In the genomic region with DNA sequence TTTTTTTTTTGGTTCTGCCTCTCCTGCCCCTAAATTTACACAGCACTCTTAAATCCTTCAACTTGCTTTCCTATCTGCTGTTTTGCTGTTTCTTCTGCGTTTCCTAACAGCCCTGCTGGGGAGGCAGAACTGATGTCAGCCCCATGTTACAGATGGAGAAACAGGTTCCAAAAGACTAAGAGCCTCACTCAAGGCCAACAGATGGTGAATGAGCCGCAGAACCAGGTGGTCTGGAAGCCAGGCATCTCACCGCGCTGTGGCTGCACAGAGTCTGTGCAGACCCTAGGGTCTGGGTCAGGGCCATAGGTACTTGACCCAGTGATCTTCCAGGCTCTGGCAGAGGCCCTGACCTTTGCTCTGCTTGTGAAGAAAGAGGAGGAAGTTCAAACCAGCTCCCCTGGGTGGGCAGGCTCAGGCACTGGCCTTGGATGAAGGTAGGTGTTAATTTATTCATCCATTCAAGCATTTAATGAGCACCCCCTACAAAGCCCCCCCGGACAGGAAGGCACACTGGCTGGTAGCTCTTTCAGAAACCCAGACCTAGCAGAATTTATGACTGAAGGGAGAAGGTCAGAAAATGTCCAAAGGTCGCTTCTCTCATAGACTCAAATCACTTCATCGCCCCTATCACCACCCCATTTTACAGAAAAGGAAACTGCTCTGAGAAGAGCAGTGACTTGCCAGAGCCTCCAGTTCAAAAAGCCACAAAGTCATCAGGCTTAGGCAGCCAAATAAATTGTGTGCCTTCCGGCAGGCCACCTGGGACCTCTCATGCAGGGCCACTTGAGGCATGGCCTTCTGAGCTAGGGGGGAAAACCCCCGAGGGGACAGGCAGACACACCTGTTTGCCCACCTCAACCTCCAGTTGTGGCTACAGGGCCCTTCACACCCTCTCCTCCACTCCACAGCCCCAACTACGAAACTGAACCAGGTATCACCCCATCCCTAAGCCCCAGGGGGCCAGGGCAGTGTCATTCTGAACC, we compare ENCODE assay signal across 9 cellular contexts. TPM values are rescaled to one million over a fixed set of nuclear protein-coding genes. Genes with fewer than 3 reads are reported as not detected.
DNase-seq lines count a peak whose midpoint lies in the region; ATAC-seq and TF ChIP-seq lines count a peak whose summit lies in the region.
"Had no signal": no experiment of that assay in that cellular context is flagged by ENCODE, and none has a peak within 500 bp of the region (broad histone marks: within the 10 kb centered on the region; RNA-seq: fewer than 3 reads in every experiment).

No MANE protein-coding gene starts in this region.

- no TSS peak for BruUV-seq in Calu3 (replicated peaks; lab: Mats Ljungman, UMichigan)

- H3K9me3 ChIP-seq in HUES48 (ENCODE audit: control insufficient read depth, insufficient read depth, low read length): no peaks in the 10 kb centered on the region
- H3K9me3 ChIP-seq: SJCRH30 had no signal

- CTCF ChIA-PET in Calu3 (lab: Charles Lee): interaction anchor here (0.5 to 0.8 kb wide), 3 partner anchors 17 to 711 kb away, joined by 3 to 6 read pairs (median 4); partner anchors contain the start of gene TKT

- peak overlapping the region; percentile 59 for H3K4me3 Mint-ChIP-seq in Calu3 (ENCODE audit: low read depth, unreplicated experiment)
- no peak overlapping the region for H3K4me3 Mint-ChIP-seq in activated T-helper 1 cell treated with anti-CD3 and anti-CD28 coated beads, Interleukin-12 subunit alpha, Interleukin-12 subunit beta, Interleukin-2, Interleukin-4 antibody, amounts not matched to agents 30 ng/mL and 10 ng/mL and 1 ng/mL, durations not matched to agents 14 hours and 24 hours and 36 hours
- H3K4me3 Mint-ChIP-seq in endothelial cell (ENCODE audit: unreplicated experiment): no peak overlapping the region

- TF ChIP-seq CTCF in Calu3 (IDR thresholded peaks at IDR 0.05; ENCODE audit: unreplicated experiment) (no peak), endothelial cell (IDR thresholded peaks at IDR 0.05; ENCODE audit: unreplicated experiment) (no peak)

- ATAC-seq in GM19397 (IDR thresholded peaks at IDR 0.05; ENCODE audit: unreplicated experiment): peak; percentile 41
- peak; percentile 2 for ATAC-seq in left colon

- H3K36me3 Mint-ChIP-seq in Calu3 (ENCODE audit: insufficient read depth, unreplicated experiment): peaks cover 32% of the 10 kb centered on the region
- no peaks in the 10 kb centered on the region for H3K36me3 Mint-ChIP-seq in activated T-helper 1 cell treated with anti-CD3 and anti-CD28 coated beads, Interleukin-12 subunit alpha, Interleukin-12 subunit beta, Interleukin-2, Interleukin-4 antibody, amounts not matched to agents 30 ng/mL and 10 ng/mL and 1 ng/mL, durations not matched to agents 14 hours and 24 hours and 36 hours (ENCODE audit: low read depth)
- H3K36me3 Mint-ChIP-seq in endothelial cell (ENCODE audit: low read depth, unreplicated experiment): no peaks in the 10 kb centered on the region

- peaks cover 16% of the 10 kb centered on the region for H3K27me3 ChIP-seq in HUES48 (ENCODE audit: control insufficient read depth, insufficient read depth, low read length)
- H3K27me3 ChIP-seq: SJCRH30 had no signal

- no peak overlapping the region for H3K4me3 ChIP-seq in HUES48 (ENCODE audit: low read depth, low read length)
- H3K4me3 ChIP-seq: SJCRH30 had no signal

- peaks cover 10% of the 10 kb centered on the region for H3K36me3 ChIP-seq in HUES48 (ENCODE audit: control insufficient read depth, insufficient read depth, low read length)
- H3K36me3 ChIP-seq: SJCRH30 had no signal

- intact Hi-C loops in Calu3 (cut with micrococcal nuclease; ENCODE audit: unreplicated experiment): no loop called here
- intact Hi-C loops in left colon (cut with DNase I, micrococcal nuclease): no loop called here
- intact Hi-C loops in activated T-helper 1 cell treated with anti-CD3 and anti-CD28 coated beads, Interleukin-12 subunit alpha, Interleukin-12 subunit beta, Interleukin-2, Interleukin-4 antibody, amounts not matched to agents 30 ng/mL and 10 ng/mL and 1 ng/mL, durations not matched to agents 14 hours and 24 hours and 36 hours (cut with micrococcal nuclease): no loop called here

- H3K27me3 Mint-ChIP-seq in Calu3 (ENCODE audit: unreplicated experiment): no peaks in the 10 kb centered on the region
- H3K27me3 Mint-ChIP-seq in activated T-helper 1 cell treated with anti-CD3 and anti-CD28 coated beads, Interleukin-12 subunit alpha, Interleukin-12 subunit beta, Interleukin-2, Interleukin-4 antibody, amounts not matched to agents 30 ng/mL and 10 ng/mL and 1 ng/mL, durations not matched to agents 14 hours and 24 hours and 36 hours (ENCODE audit: insufficient read depth): peaks cover 54% of the 10 kb centered on the region
- H3K27me3 Mint-ChIP-seq in endothelial cell (ENCODE audit: unreplicated experiment): peaks cover 13% of the 10 kb centered on the region

- H3K9ac ChIP-seq in HUES48 (ENCODE audit: low read depth, low read length): no peak overlapping the region

- H3K27ac Mint-ChIP-seq in Calu3 (ENCODE audit: unreplicated experiment) (peak overlapping the region; percentile 83), endothelial cell (ENCODE audit: unreplicated experiment) (no peak overlapping the region)
- no peak overlapping the region for H3K27ac Mint-ChIP-seq in activated T-helper 1 cell treated with anti-CD3 and anti-CD28 coated beads, Interleukin-12 subunit alpha, Interleukin-12 subunit beta, Interleukin-2, Interleukin-4 antibody, amounts not matched to agents 30 ng/mL and 10 ng/mL and 1 ng/mL, durations not matched to agents 14 hours and 24 hours and 36 hours

- no peak for DNase-seq in Calu3
- DNase-seq in left colon: peak in 1 of 2 donors; percentile 28
- DNase-seq in inferior parietal cortex (ENCODE audit: extremely low spot score): no peak
- DNase-seq in activated T-helper 1 cell treated with anti-CD3 and anti-CD28 coated beads, Interleukin-12 subunit alpha, Interleukin-12 subunit beta, Interleukin-2, Interleukin-4 antibody, amounts not matched to agents 30 ng/mL and 10 ng/mL and 1 ng/mL, durations not matched to agents 14 hours and 24 hours and 36 hours (ENCODE audit: low spot score): no peak
- no peak for DNase-seq in DMS79 treated with DMSO at 0.1 percent for 48 hours (lab: John Stamatoyannopoulos, UW)
- no peak for DNase-seq in endothelial cell (ENCODE audit: low spot score)

- H3K9me3 Mint-ChIP-seq in Calu3 (ENCODE audit: low read depth, unreplicated experiment) (no peaks in the 10 kb centered on the region), endothelial cell (ENCODE audit: unreplicated experiment) (no peaks in the 10 kb centered on the region)
- no peaks in the 10 kb centered on the region for H3K9me3 Mint-ChIP-seq in activated T-helper 1 cell treated with anti-CD3 and anti-CD28 coated beads, Interleukin-12 subunit alpha, Interleukin-12 subunit beta, Interleukin-2, Interleukin-4 antibody, amounts not matched to agents 30 ng/mL and 10 ng/mL and 1 ng/mL, durations not matched to agents 14 hours and 24 hours and 36 hours

- H3K4me1 ChIP-seq in HUES48 (ENCODE audit: control insufficient read depth, insufficient read depth, low read length): peaks cover 24% of the 10 kb centered on the region
- H3K4me1 ChIP-seq: SJCRH30 had no signal

- H3K4me1 Mint-ChIP-seq in Calu3 (ENCODE audit: low read depth, unreplicated experiment): peaks cover 58% of the 10 kb centered on the region
- H3K4me1 Mint-ChIP-seq in activated T-helper 1 cell treated with anti-CD3 and anti-CD28 coated beads, Interleukin-12 subunit alpha, Interleukin-12 subunit beta, Interleukin-2, Interleukin-4 antibody, amounts not matched to agents 30 ng/mL and 10 ng/mL and 1 ng/mL, durations not matched to agents 14 hours and 24 hours and 36 hours (ENCODE audit: low read depth): no peaks in the 10 kb centered on the region
- H3K4me1 Mint-ChIP-seq in endothelial cell (ENCODE audit: unreplicated experiment): peaks cover 3% of the 10 kb centered on the region

- peak overlapping the region; percentile 72 for H3K27ac ChIP-seq in HUES48 (ENCODE audit: low read depth, low read length)
- H3K27ac ChIP-seq: SJCRH30 had no signal

RNA-seq across cellular contexts. Expression of gene CHDH, which starts 2.7 kb away (rescaled TPM):
- total RNA-seq in Calu3 (2022) (24.9 and 28.5 TPM in 2 replicates), left colon (10 to 100 TPM; 30.6 to 34.1 TPM), endothelial cell (ENCODE audit: unreplicated experiment) (1.0 TPM)
- 0.42 and 0.91 TPM in 2 replicates for total RNA-seq in activated T-helper 1 cell treated with anti-CD3 and anti-CD28 coated beads, Interleukin-12 subunit alpha, Interleukin-12 subunit beta, Interleukin-2, Interleukin-4 antibody, amounts not matched to agents 30 ng/mL and 10 ng/mL and 1 ng/mL, durations not matched to agents 14 hours and 24 hours and 36 hours

RNA-seq across cellular contexts. Expression of gene IL17RB, which starts 2.9 kb away (rescaled TPM):
- 16.0 and 21.9 TPM in 2 replicates for total RNA-seq in Calu3 (2022)
- total RNA-seq in left colon: 10 to 100 TPM; 10.9 to 15.6 TPM
- 0.91 and 1.2 TPM in 2 replicates for total RNA-seq in activated T-helper 1 cell treated with anti-CD3 and anti-CD28 coated beads, Interleukin-12 subunit alpha, Interleukin-12 subunit beta, Interleukin-2, Interleukin-4 antibody, amounts not matched to agents 30 ng/mL and 10 ng/mL and 1 ng/mL, durations not matched to agents 14 hours and 24 hours and 36 hours
- total RNA-seq in endothelial cell (ENCODE audit: unreplicated experiment): 0.33 TPM
- total RNA-seq: SJCRH30 had no signal

RNA-seq across cellular contexts. Expression of gene ACTR8, which starts 38.5 kb away (rescaled TPM):
- total RNA-seq in Calu3 (2022) (21.5 and 28.1 TPM in 2 replicates), left colon (10 to 100 TPM; 19.0 to 27.7 TPM), endothelial cell (ENCODE audit: unreplicated experiment) (40.1 TPM)
- total RNA-seq in activated T-helper 1 cell treated with anti-CD3 and anti-CD28 coated beads, Interleukin-12 subunit alpha, Interleukin-12 subunit beta, Interleukin-2, Interleukin-4 antibody, amounts not matched to agents 30 ng/mL and 10 ng/mL and 1 ng/mL, durations not matched to agents 14 hours and 24 hours and 36 hours: 41.9 and 46.9 TPM in 2 replicates

RNA-seq across cellular contexts. Expression of gene SELENOK, which starts 48.2 kb away (rescaled TPM):
- 47.4 and 52.0 TPM in 2 replicates for total RNA-seq in Calu3 (2022)
- 10 to 100 TPM; 44.2 to 53.4 TPM for total RNA-seq in left colon
- 56.4 and 57.2 TPM in 2 replicates for total RNA-seq in activated T-helper 1 cell treated with anti-CD3 and anti-CD28 coated beads, Interleukin-12 subunit alpha, Interleukin-12 subunit beta, Interleukin-2, Interleukin-4 antibody, amounts not matched to agents 30 ng/mL and 10 ng/mL and 1 ng/mL, durations not matched to agents 14 hours and 24 hours and 36 hours
- total RNA-seq in endothelial cell (ENCODE audit: unreplicated experiment): 36.6 TPM

Comparison
In these comparisons a context has a peak if more than half of its experiments do, and no peak if none do; other contexts are left out.
1. RNA of gene CHDH, which starts 2.7 kb away (total RNA-seq): 30.6 to 34.1 TPM in left colon and 24.9 to 28.5 TPM in Calu3; 1.0 TPM in endothelial cell (single experiment) and 0.42 to 0.91 TPM in activated T-helper 1 cell treated with anti-CD3 and anti-CD28 coated beads, Interleukin-12 subunit alpha, Interleukin-12 subunit beta, Interleukin-2, Interleukin-4 antibody, amounts not matched to agents 30 ng/mL and 10 ng/mL and 1 ng/mL, durations not matched to agents 14 hours and 24 hours and 36 hours; every median in the first group is over 10 times any median in the second.